ENCODE assay signal across 6 cellular contexts in the genomic region with DNA sequence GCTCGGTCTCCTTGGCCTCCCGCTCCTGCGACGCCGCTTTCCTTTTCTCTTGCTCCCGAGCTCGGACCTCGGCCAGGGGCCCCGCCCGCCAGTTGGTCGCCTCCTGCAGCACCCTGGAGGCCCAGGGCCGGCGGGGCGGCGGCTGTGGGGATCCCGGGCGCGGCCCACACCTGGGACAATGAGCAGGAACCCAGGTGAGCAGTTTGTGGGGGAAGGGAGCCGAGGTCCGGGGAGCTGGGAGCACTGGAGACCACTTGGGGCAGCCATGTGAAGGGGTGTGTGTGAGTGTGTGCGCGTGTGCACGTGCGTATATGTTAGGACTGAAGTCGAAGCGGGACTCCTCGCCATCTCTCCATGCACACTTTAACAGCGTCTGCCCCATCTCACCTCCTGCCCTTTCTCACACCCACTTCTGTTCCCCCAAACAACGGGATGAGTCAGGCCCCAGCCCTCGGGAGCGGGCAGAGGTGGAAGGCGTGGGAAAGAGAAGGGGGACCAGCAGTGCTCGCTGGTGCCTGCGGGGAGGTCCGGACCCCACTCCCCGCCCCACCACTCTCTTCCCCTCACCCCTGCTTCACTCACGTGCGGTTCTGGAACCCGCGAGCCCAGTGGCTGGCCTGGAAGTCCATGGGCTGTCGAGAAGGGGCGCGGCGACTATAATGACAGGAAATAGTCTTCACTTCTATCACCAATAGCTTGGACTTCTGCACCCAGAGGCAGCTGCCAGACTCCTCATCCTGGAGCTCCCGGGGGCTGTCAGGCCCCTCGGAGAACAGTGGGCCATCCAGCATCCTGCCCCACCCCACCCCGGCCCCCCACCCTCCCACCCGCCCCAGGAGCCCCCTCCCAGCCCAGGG. TPM values are rescaled to one million over a fixed set of nuclear protein-coding genes. Genes with fewer than 3 reads are reported as not detected.
DNase-seq lines count a peak whose midpoint lies in the region; TF ChIP-seq lines count a peak whose summit lies in the region.

No MANE protein-coding gene starts in this region.

- DNase-seq in stimulated activated CD4-positive, alpha-beta T cell treated with anti-CD3 and anti-CD28 coated beads, Interleukin-4, amount 100 ng/mL, for 1 hour = peak; percentile 17
- DNase-seq in stimulated activated CD4-positive, alpha-beta T cell treated with anti-CD3 and anti-CD28 coated beads, Interleukin-12 subunit alpha, Interleukin-12 subunit beta, amount 100 ng/mL, for 4 hours = no peak
- DNase-seq in activated CD8-positive, alpha-beta memory T cell treated with anti-CD3 and anti-CD28 coated beads, Interleukin-2, amount 50 U/mL, for 4 hours = peak; percentile 45
- no peak for DNase-seq in NCI-H2029 (lab: John Stamatoyannopoulos, UW)
- no peak for DNase-seq in DMS 273 (lab: John Stamatoyannopoulos, UW; ENCODE audit: unreplicated experiment)

- H3K4me3 ChIP-seq in liver (ENCODE audit: low read depth in 1 of 3, low read length in 3 of 3) = peak overlapping the region in 2 of 3 donors; percentile 11 to 51

- TF ChIP-seq RAD21 in liver (IDR thresholded peaks at IDR 0.05) = no peak

- no peak for TF ChIP-seq CTCF in liver (IDR thresholded peaks at IDR 0.05; ENCODE audit: low read depth, low read length, missing input control)

- H3K27ac ChIP-seq in liver (ENCODE audit: low read depth in 1 of 2, low read length in 2 of 2) = no peak overlapping the region

- WGBS in liver = 2% methylated on average over 48 of the region's 48 CpGs

- peaks cover 0 to 4% (median under 1%) of the 10 kb centered on the region in 4 donors for H3K27me3 ChIP-seq in liver (ENCODE audit: control insufficient read depth in 4 of 4, insufficient read depth in 4 of 4, low read length in 3 of 4)

- H3K36me3 ChIP-seq in liver (ENCODE audit: control insufficient read depth in 4 of 4, insufficient read depth in 3 of 4, low read depth in 1 of 4, low read length in 3 of 4) = peaks cover 4 to 26% (median 18%) of the 10 kb centered on the region in 4 donors

- H3K9ac ChIP-seq in liver (ENCODE audit: low read depth in 1 of 2, low read length in 2 of 2) = no peak overlapping the region

- no peaks in the 10 kb centered on the region for H3K9me3 ChIP-seq in liver (ENCODE audit: control insufficient read depth in 4 of 4, low read length in 3 of 4)

- H3K4me1 ChIP-seq in liver (ENCODE audit: control insufficient read depth in 4 of 4, insufficient read depth in 4 of 4, low read length in 3 of 4) = peaks cover 20 to 41% (median 32%) of the 10 kb centered on the region in 4 donors

TF ChIP-seq in liver, 16 proteins besides CTCF, POLR2A, EP300 and RAD21:
- no peak for TF ChIP-seq FOXA1 (IDR thresholded peaks at IDR 0.05)
- no peak for TF ChIP-seq HNF4A (conservative IDR thresholded peaks at IDR 0.05)
- no peak for TF ChIP-seq RXRA (IDR thresholded peaks at IDR 0.05)
- no peak for TF ChIP-seq JUND (IDR thresholded peaks at IDR 0.05)
- TF ChIP-seq GABPA (IDR thresholded peaks at IDR 0.05 in 1 of 2, conservative IDR thresholded peaks at IDR 0.05 in 1 of 2) = no peak
TF ChIP-seq in liver: peak in this region for 0.

RNA-seq across cellular contexts. Expression of gene DDN, which starts 0.5 kb away (rescaled TPM):
- under 1 TPM in 1 of 2 donors, not detected in 1; 0.09 TPM for total RNA-seq in liver
- not detected for polyA plus RNA-seq in liver

RNA-seq across cellular contexts. Expression of gene PRKAG1, which starts 19.9 kb away (rescaled TPM):
- total RNA-seq in liver = 10 to 100 TPM; 18.3 to 23.4 TPM
- polyA plus RNA-seq in liver = 10 to 100 TPM; 15.5 to 31.5 TPM

RNA-seq across cellular contexts. Expression of gene WNT1, which starts 20.6 kb away (rescaled TPM):
- not detected for total RNA-seq in liver
- polyA plus RNA-seq in liver = not detected

RNA-seq across cellular contexts. Expression of gene WNT10B, which starts 27.2 kb away (rescaled TPM):
- under 1 TPM in 1 of 2 donors, not detected in 1; 0.08 TPM for total RNA-seq in liver
- under 1 TPM in 1 of 2 donors, not detected in 1; 0.05 TPM for polyA plus RNA-seq in liver

RNA-seq across cellular contexts. Expression of gene ARF3, which starts 41.4 kb away (rescaled TPM):
- 10 to 100 TPM; 17.1 to 21.6 TPM for total RNA-seq in liver
- polyA plus RNA-seq in liver = 10 to 100 TPM; 14.1 to 29.5 TPM

Comparison
In these comparisons a context has a peak if more than half of its experiments do, and no peak if none do; other contexts are left out.
1. DNase-seq: peak in stimulated activated CD4-positive, alpha-beta T cell treated with anti-CD3 and anti-CD28 coated beads, Interleukin-4, amount 100 ng/mL, for 1 hour (single experiment) and activated CD8-positive, alpha-beta memory T cell treated with anti-CD3 and anti-CD28 coated beads, Interleukin-2, amount 50 U/mL, for 4 hours (single experiment); none in stimulated activated CD4-positive, alpha-beta T cell treated with anti-CD3 and anti-CD28 coated beads, Interleukin-12 subunit alpha, Interleukin-12 subunit beta, amount 100 ng/mL, for 4 hours (single experiment), NCI-H2029 (single experiment) and DMS 273 (single experiment).